ENCODE assay signal across 1 cellular context in genomic region chr5:62771331-62771730, GRCh38.
TF ChIP-seq lines count a peak whose summit lies in the region.

No MANE protein-coding gene starts in this region.

TF ChIP-seq in HEK293, 187 proteins besides CTCF, POLR2A, EP300 and RAD21 (continued from another document):
- TF ChIP-seq ZNF18 (tag by site-specific recombination; IDR thresholded peaks at IDR 0.05) (no peak), ZIC2 (tag by site-specific recombination; IDR thresholded peaks at IDR 0.05) (no peak), ZNF639 (tag by site-specific recombination; IDR thresholded peaks at IDR 0.05) (no peak), TRIM28 (IDR thresholded peaks at IDR 0.05; ENCODE audit: borderline replicate concordance, low read length) (no peak), ZNF785 (tag by site-specific recombination; IDR thresholded peaks at IDR 0.05) (no peak), ZBTB26 (tag by site-specific recombination; optimal IDR thresholded peaks at IDR 0.05) (no peak), OSR2 (tag by site-specific recombination; IDR thresholded peaks at IDR 0.05) (peak; percentile 69), ZNF843 (tag by site-specific recombination; IDR thresholded peaks at IDR 0.05) (no peak), PATZ1 (tag by site-specific recombination; IDR thresholded peaks at IDR 0.05) (no peak), ZNF658 (tag by site-specific recombination; IDR thresholded peaks at IDR 0.05) (no peak), ZNF48 (tag by site-specific recombination; IDR thresholded peaks at IDR 0.05) (no peak), PRDM4 (tag by site-specific recombination; IDR thresholded peaks at IDR 0.05) (no peak)
